Comparison of ENCODE assay signal across 10 cellular contexts in genomic region chr14:22814945-22815713, GRCh38. TPM values are rescaled to one million over a fixed set of nuclear protein-coding genes. Genes with fewer than 3 reads are reported as not detected.
DNase-seq lines count a peak whose midpoint lies in the region; ATAC-seq, FAIRE-seq and TF ChIP-seq lines count a peak whose summit lies in the region.
"Had no signal": no experiment of that assay in that cellular context is flagged by ENCODE, and none has a peak within 500 bp of the region (broad histone marks: within the 10 kb centered on the region; RNA-seq: fewer than 3 reads in every experiment).

TSS of gene SLC7A7 (minus strand) at chr14:22815435. CDS start at chr14:22813398, 2,037 bp downstream.

- H3K27me3 Mint-ChIP-seq in memory B cell, result no peaks in the 10 kb centered on the region

- no peak for TF ChIP-seq RAD21 in GM12878 (IDR thresholded peaks at IDR 0.05; ENCODE audit: insufficient read depth, low read depth, low read length)

- intact Hi-C loops in GM12878 (cut with micrococcal nuclease; ENCODE audit: unreplicated experiment) (no loop called here), thyroid gland (cut with DNase I) (no loop called here)

- no peak for FAIRE-seq in GM12878 (lab: Jason Lieb, UNC)
- FAIRE-seq: A204.1 had no signal

- no peaks in the 10 kb centered on the region for H4K20me1 ChIP-seq in GM12878 (ENCODE audit: control insufficient read depth, insufficient read depth)

- peak within 1 kb of the TSS; percentile 70 for H3K9ac ChIP-seq in GM12878 (ENCODE audit: control insufficient read depth, insufficient read depth, low read length)

- TF ChIP-seq POLR2A in GM12878 (IDR thresholded peaks at IDR 0.05; ENCODE audit: low read depth, low read length) (no peak), thyroid gland (IDR thresholded peaks at IDR 0.05) (no peak)

- peak within 1 kb of the TSS; percentile 71 for H3K4me3 Mint-ChIP-seq in memory B cell

- TF ChIP-seq EP300 in GM12878 (IDR thresholded peaks at IDR 0.05; ENCODE audit: borderline replicate concordance in 1 of 2, control insufficient read depth in 1 of 2, low read depth in 2 of 2, low read length in 2 of 2), result no peak

- H3K27ac ChIP-seq in GM12878 (ENCODE audit: control insufficient read depth, insufficient read depth) (peak within 1 kb of the TSS; percentile 75), thyroid gland (peak within 1 kb of the TSS; percentile 33 to 73 (median 65)), brain microvascular endothelial cell (no peak within 1 kb of the TSS)

- H3K4me3 ChIP-seq in GM12878, result peak within 1 kb of the TSS; percentile 66
- no peak within 1 kb of the TSS for H3K4me3 ChIP-seq in thyroid gland (replicated peaks in 1 of 3)
- H3K4me3 ChIP-seq in brain microvascular endothelial cell (ENCODE audit: low read depth, low read length), result no peak within 1 kb of the TSS

- H3K27ac Mint-ChIP-seq in memory B cell, result peak within 1 kb of the TSS; percentile 78

- H3K9me3 ChIP-seq in GM12878 (replicated peaks; ENCODE audit: control insufficient read depth, insufficient read depth, low read length) (no peaks in the 10 kb centered on the region), thyroid gland (no peaks in the 10 kb centered on the region)

- DNase-seq in NCI-H82 (lab: John Stamatoyannopoulos, UW), result peak; percentile 23
- DNase-seq in NCI-H82 treated with DMSO at 0.1 percent for 48 hours (lab: John Stamatoyannopoulos, UW; ENCODE audit: unreplicated experiment), result no peak
- no peak for DNase-seq in GM12878 (ENCODE audit: low read depth, low spot score)
- DNase-seq in memory B cell (ENCODE audit: low spot score in 2 of 2), result no peak
- no peak for DNase-seq in thyroid gland
- DNase-seq in brain microvascular endothelial cell, result no peak
- DNase-seq in D341Med (ENCODE audit: low spot score), result no peak
- DNase-seq: NCI-H1092 had no signal

- H3K4me1 ChIP-seq in GM12878 (ENCODE audit: control insufficient read depth, insufficient read depth, low read length) (peaks cover 28% of the 10 kb centered on the region), thyroid gland (peaks cover 29 to 40% of the 10 kb centered on the region in 2 donors)

- peak within 1 kb of the TSS; percentile 70 for H3K4me2 ChIP-seq in GM12878 (ENCODE audit: control insufficient read depth, insufficient read depth)

- peaks cover 47% of the 10 kb centered on the region for H3K4me1 Mint-ChIP-seq in memory B cell

- H2AFZ ChIP-seq in GM12878 (ENCODE audit: control insufficient read depth, low read depth, low read length), result peak within 1 kb of the TSS; percentile 61

- in situ Hi-C loops in GM12878 (cut with MboI), result no loop called here
- in situ Hi-C loops in brain microvascular endothelial cell (cut with HindIII; ENCODE audit: low pct_ligation_motif_present, low sequenced_read_pairs), result no loop called here

- 84% methylated on average over 10 of the region's 10 CpGs for WGBS in GM12878 (ENCODE audit: insufficient coverage, insufficient replicate concordance, low lambda C conversion rate, missing lambda C conversion rate)
- WGBS in thyroid gland, 2 donors, result 54 to 59% methylated on average over 10 of the region's 10 CpGs

- SMC1A ChIA-PET in GM12878 (lab: Charles Lee; ENCODE audit: uncharacterized antibody, unreplicated experiment), result interaction anchor here (0.9 to 16.0 kb wide), 12 partner anchors 8 to 254 kb away, joined by 3 to 395 read pairs (median 3); partner anchors contain the start of gene DAD1

- no peaks in the 10 kb centered on the region for H3K9me3 Mint-ChIP-seq in memory B cell

- TSS peak; percentile 88 for BruUV-seq in GM12878 (replicated peaks; lab: Mats Ljungman, UMichigan)

- TF ChIP-seq CTCF in GM12878 (IDR thresholded peaks at IDR 0.05 in 2 of 3, conservative IDR thresholded peaks at IDR 0.05 in 1 of 3; ENCODE audit: control insufficient read depth in 2 of 3, extremely low read depth in 1 of 3, insufficient read depth in 1 of 3, low read depth in 3 of 3, low read length in 3 of 3), result no peak
- TF ChIP-seq CTCF in thyroid gland (IDR thresholded peaks at IDR 0.05), result no peak
- no peak for TF ChIP-seq CTCF in brain microvascular endothelial cell (IDR thresholded peaks at IDR 0.05; ENCODE audit: low read depth, low read length, missing control alignments)

- H3K36me3 ChIP-seq in GM12878 (ENCODE audit: control insufficient read depth in 2 of 2, insufficient read depth in 2 of 2, low read length in 1 of 2) (no peaks in the 10 kb centered on the region), thyroid gland (no peaks in the 10 kb centered on the region), brain microvascular endothelial cell (replicated peaks) (no peaks in the 10 kb centered on the region)

- CTCF ChIA-PET in GM12878 (lab: Yijun Ruan, JAX), result interaction anchor here (0.5 to 15.1 kb wide), 16 partner anchors 8 to 251 kb away, joined by 3 to 324 read pairs (median 4); partner anchors contain the start of gene OXA1L

- no peaks in the 10 kb centered on the region for H3K36me3 Mint-ChIP-seq in memory B cell

- H3K79me2 ChIP-seq in GM12878 (ENCODE audit: control insufficient read depth, insufficient read depth, low read length), result peaks cover 39% of the 10 kb centered on the region

- RAD21 ChIA-PET in GM12878 (lab: Charles Lee; ENCODE audit: unreplicated experiment), result interaction anchor here (1.0 to 14.2 kb wide), 8 partner anchors 8 to 245 kb away, joined by 3 to 219 read pairs (median 8); partner anchors contain the start of gene OXA1L

- POLR2A ChIA-PET in GM12878 (lab: Charles Lee), result interaction anchor here (0.8 to 17.5 kb wide), 6 partner anchors 12 to 47 kb away, joined by 4 to 245 read pairs (median 6); no protein-coding TSS in a partner anchor

- peak; percentile 6 for ATAC-seq in GM12878
- ATAC-seq in memory B cell (ENCODE audit: low read depth), result no peak
- no peak for ATAC-seq in HG02884 (IDR thresholded peaks at IDR 0.05; ENCODE audit: unreplicated experiment)

- H3K27me3 ChIP-seq in GM12878 (replicated peaks in 1 of 2; ENCODE audit: control insufficient read depth in 2 of 2, insufficient read depth in 2 of 2, low read length in 1 of 2) (no peaks in the 10 kb centered on the region), thyroid gland (no peaks in the 10 kb centered on the region), brain microvascular endothelial cell (replicated peaks) (no peaks in the 10 kb centered on the region)

TF ChIP-seq in GM12878, 131 proteins besides CTCF, POLR2A, EP300 and RAD21 (continues in another document):
- TF ChIP-seq RUNX3 (IDR thresholded peaks at IDR 0.05; ENCODE audit: low read length) (no peak), POLR2AphosphoS5 (IDR thresholded peaks at IDR 0.05; ENCODE audit: low read length) (no peak), ESRRA (IDR thresholded peaks at IDR 0.05; ENCODE audit: low read length) (no peak), MEF2B (IDR thresholded peaks at IDR 0.05; ENCODE audit: partially characterized antibody, poor library complexity, severe bottlenecking) (no peak), CUX1 (IDR thresholded peaks at IDR 0.05; ENCODE audit: insufficient replicate concordance, low read depth, low read length) (no peak)

RNA-seq across cellular contexts. Expression of gene SLC7A7, which starts in this region (rescaled TPM):
- 64.8 and 70.2 TPM in 2 replicates for total RNA-seq in GM12878 (2013; cell fraction: nucleolus; rRNA removed)
- 55.6 and 58.5 TPM in 2 replicates for total RNA-seq in GM12878 (2014; rRNA removed)
- total RNA-seq in GM12878 (2014; rRNA removed; fragmentation: Illumina TruSeq; extraction: Trizol), result 38.5 and 39.7 TPM in 2 replicates
- total RNA-seq in GM12878 (2021), result 44.7 and 50.8 TPM in 2 replicates
- polyA plus RNA-seq in GM12878 (2011; ENCODE audit: low read depth), result 31.6 TPM
- 58.6 and 79.2 TPM in 2 replicates for polyA plus RNA-seq in GM12878 (2011; rRNA removed)
- polyA plus RNA-seq in GM12878 (2011; cell fraction: cytosol; rRNA removed), result 81.8 and 100 TPM in 2 replicates
- 56.1 and 60.0 TPM in 2 replicates for polyA plus RNA-seq in GM12878 (2011; cell fraction: nucleus; rRNA removed)
- 29.4 and 38.4 TPM in 2 replicates for polyA plus RNA-seq in GM12878 (2012)
- polyA plus RNA-seq in GM12878 (2014; fragmentation: Illumina TruSeq; extraction: Trizol), result 64.3 and 65.1 TPM in 2 replicates
- polyA plus RNA-seq in GM12878 (2014; fragmentation: Nextera tagmentation; extraction: Ambion mirVana), result 10 to 100 TPM; 48.1 to 72.7 TPM
- 53.5 and 60.2 TPM in 2 replicates for polyA plus RNA-seq in GM12878 (2014; rRNA removed)
- polyA plus RNA-seq in GM12878 (2016; fragmentation: Nextera tagmentation; extraction: Ambion mirVana), result 10 to 100 TPM; 27.8 to 31.1 TPM
- 85.9 and 88.4 TPM in 2 replicates for polyA minus RNA-seq in GM12878 (2011; rRNA and poly(A)+ RNA removed)
- polyA minus RNA-seq in GM12878 (2011; cell fraction: cytosol; rRNA and poly(A)+ RNA removed), result 18.2 and 18.3 TPM in 2 replicates
- 15.2 and 20.2 TPM in 2 replicates for polyA minus RNA-seq in GM12878 (2011; cell fraction: nucleus; rRNA and poly(A)+ RNA removed)
- total RNA-seq in thyroid gland, result 10 to 100 TPM in 3 of 4 donors, 1 to 10 TPM in 1; 8.4 to 15.1 (median 13.7) TPM
